In the genomic region with DNA sequence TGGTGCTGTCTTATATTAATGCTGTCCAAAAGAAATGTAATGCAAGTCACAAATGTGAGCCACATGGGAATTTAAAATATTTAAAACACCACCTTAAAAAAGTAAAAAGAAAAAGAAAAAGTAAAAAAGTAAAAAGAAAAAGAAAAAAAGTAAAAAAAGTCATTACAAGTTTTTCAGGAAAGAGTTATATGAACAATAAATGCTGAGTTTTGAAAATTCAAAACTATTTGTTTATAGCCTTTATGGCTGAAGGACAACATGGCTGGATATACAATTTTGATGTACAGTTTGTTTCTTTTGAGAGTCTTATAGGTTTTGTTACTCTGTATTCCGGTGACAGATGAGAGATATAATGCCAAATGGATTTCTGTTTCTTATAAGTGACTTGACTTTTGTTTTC, we compare ENCODE assay signal across 1 cellular context.
TF ChIP-seq lines count a peak whose summit lies in the region.

No MANE protein-coding gene starts in this region.

TF ChIP-seq in HepG2, 621 proteins besides CTCF, POLR2A, EP300 and RAD21 (continued from another document):
- TF ChIP-seq, protein P1, sequence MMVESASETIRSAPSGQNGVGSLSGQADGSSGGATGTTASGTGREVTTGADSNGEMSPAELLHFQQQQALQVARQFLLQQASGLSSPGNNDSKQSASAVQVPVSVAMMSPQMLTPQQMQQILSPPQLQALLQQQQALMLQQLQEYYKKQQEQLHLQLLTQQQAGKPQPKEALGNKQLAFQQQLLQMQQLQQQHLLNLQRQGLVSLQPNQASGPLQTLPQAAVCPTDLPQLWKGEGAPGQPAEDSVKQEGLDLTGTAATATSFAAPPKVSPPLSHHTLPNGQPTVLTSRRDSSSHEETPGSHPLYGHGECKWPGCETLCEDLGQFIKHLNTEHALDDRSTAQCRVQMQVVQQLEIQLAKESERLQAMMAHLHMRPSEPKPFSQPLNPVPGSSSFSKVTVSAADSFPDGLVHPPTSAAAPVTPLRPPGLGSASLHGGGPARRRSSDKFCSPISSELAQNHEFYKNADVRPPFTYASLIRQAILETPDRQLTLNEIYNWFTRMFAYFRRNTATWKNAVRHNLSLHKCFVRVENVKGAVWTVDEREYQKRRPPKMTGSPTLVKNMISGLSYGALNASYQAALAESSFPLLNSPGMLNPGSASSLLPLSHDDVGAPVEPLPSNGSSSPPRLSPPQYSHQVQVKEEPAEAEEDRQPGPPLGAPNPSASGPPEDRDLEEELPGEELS (CRISPR knock-in tag; IDR thresholded peaks at IDR 0.05), result no peak
- TF ChIP-seq MAFF (IDR thresholded peaks at IDR 0.05; ENCODE audit: low read depth, low read length) (peak; percentile 9; the same call in 1 of the 2 replicates), SP2 (CRISPR knock-in tag; IDR thresholded peaks at IDR 0.05) (no peak), ZKSCAN8 (CRISPR knock-in tag; IDR thresholded peaks at IDR 0.05; ENCODE audit: borderline replicate concordance) (no peak)
